Comparison of ENCODE assay signal across 23 cellular contexts in genomic region chr1:18341291-18342058, GRCh38.
DNase-seq lines count a peak whose midpoint lies in the region; TF ChIP-seq lines count a peak whose summit lies in the region.
"Had no signal": no experiment of that assay in that cellular context is flagged by ENCODE, and none has a peak within 500 bp of the region (broad histone marks: within the 10 kb centered on the region; RNA-seq: fewer than 3 reads in every experiment).

No MANE protein-coding gene starts in this region.

- peaks cover 3% of the 10 kb centered on the region for H3K4me1 ChIP-seq in HEK293 (ENCODE audit: control insufficient read depth, insufficient read depth, low read length)
- H3K4me1 ChIP-seq in right atrium auricular region, result no peaks in the 10 kb centered on the region

- no peaks in the 10 kb centered on the region for H3K9me3 ChIP-seq in HEK293 (ENCODE audit: control insufficient read depth, insufficient read depth, low read depth, low read length)
- H3K9me3 ChIP-seq in right atrium auricular region, result no peaks in the 10 kb centered on the region
- H3K9me3 ChIP-seq: SK-N-SH had no signal

- in situ Hi-C loops in GM13977 (cut with MboI; ENCODE audit: low pct_unique_long_range_greater_than_20kb, low sequenced_read_pairs, unreplicated experiment), result no loop called here

- TF ChIP-seq CTCF in HEK293 (tag by site-specific recombination; IDR thresholded peaks at IDR 0.05) (no peak), VCaP (conservative IDR thresholded peaks at IDR 0.05) (no peak), right atrium auricular region (IDR thresholded peaks at IDR 0.05) (no peak), GM13977 (IDR thresholded peaks at IDR 0.05; ENCODE audit: extremely low read depth, insufficient read depth, missing control alignments) (no peak)

- CTCF ChIA-PET in HEK293 (lab: Yijun Ruan, JAX), result interaction anchor here (0.5 to 1.0 kb wide), 4 partner anchors 39 to 730 kb away, joined by 3 to 4 read pairs (median 3); no protein-coding TSS in a partner anchor

- H3K36me3 ChIP-seq in HEK293 (ENCODE audit: control insufficient read depth in 2 of 2, insufficient read depth in 1 of 2, low read length in 2 of 2) (no peaks in the 10 kb centered on the region), right atrium auricular region (no peaks in the 10 kb centered on the region)

- POLR2A ChIA-PET in HEK293 (lab: Yijun Ruan, JAX), result no interaction called here

- H3K27me3 ChIP-seq in right atrium auricular region, result no peaks in the 10 kb centered on the region

- no peak overlapping the region for H3K4me3 ChIP-seq in HEK293 (ENCODE audit: low read depth, low read length)
- no peak overlapping the region for H3K4me3 ChIP-seq in right atrium auricular region
- H3K4me3 ChIP-seq: PC-9 had no signal

- peak; percentile 65 for DNase-seq in DMS 273 (lab: John Stamatoyannopoulos, UW; ENCODE audit: unreplicated experiment)
- no peak for DNase-seq in DMS 273 treated with DMSO at 0.1 percent for 48 hours (lab: John Stamatoyannopoulos, UW)
- DNase-seq in kidney tubule cell (ENCODE audit: low spot score), result peak; percentile 97
- no peak for DNase-seq in right atrium auricular region (ENCODE audit: low spot score)
- no peak for DNase-seq in H4 (ENCODE audit: low spot score)
- no peak for DNase-seq in GM13977 (ENCODE audit: low spot score)
- DNase-seq: C1 segment of cervical spinal cord; CD8-positive, alpha-beta memory T cell; DMS79; H7; IMR-90; NCI-H1092 treated with DMSO at 0.1 percent for 48 hours; NCI-H1436 treated with DMSO at 0.1 percent for 48 hours; NCI-H2081; NCI-H526 treated with DMSO at 0.1 percent for 48 hours; PC-9; SHP77 treated with DMSO at 0.1 percent for 48 hours; SK-N-SH had no signal

- H3K27ac ChIP-seq in HEK293 (ENCODE audit: extremely low read depth, low read depth, low read length) (no peak overlapping the region), VCaP (peak overlapping the region; percentile 28), right atrium auricular region (no peak overlapping the region)
- H3K27ac ChIP-seq: 22Rv1, KMS-11, PC-9, RWPE1 had no signal

TF ChIP-seq in HEK293, 187 proteins besides CTCF, POLR2A, EP300 and RAD21:
- TF ChIP-seq GLIS1 (tag by site-specific recombination; IDR thresholded peaks at IDR 0.05), result 0 out of 2 replicates have a peak, but pooled peaks have one; percentile 20
- TF ChIP-seq KLF9 (tag by site-specific recombination; IDR thresholded peaks at IDR 0.05; ENCODE audit: low read depth), result no peak
- no peak for TF ChIP-seq ZNF266 (tag by site-specific recombination; IDR thresholded peaks at IDR 0.05; ENCODE audit: low read depth)
- TF ChIP-seq, protein P1, sequence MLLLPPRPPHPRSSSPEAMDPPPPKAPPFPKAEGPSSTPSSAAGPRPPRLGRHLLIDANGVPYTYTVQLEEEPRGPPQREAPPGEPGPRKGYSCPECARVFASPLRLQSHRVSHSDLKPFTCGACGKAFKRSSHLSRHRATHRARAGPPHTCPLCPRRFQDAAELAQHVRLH (tag by site-specific recombination; IDR thresholded peaks at IDR 0.05), result no peak
- no peak for TF ChIP-seq ZNF521 (tag by site-specific recombination; IDR thresholded peaks at IDR 0.05)
- TF ChIP-seq KLF17 (tag by site-specific recombination; IDR thresholded peaks at IDR 0.05), result no peak
- TF ChIP-seq SCRT1 (tag by site-specific recombination; IDR thresholded peaks at IDR 0.05; ENCODE audit: borderline replicate concordance), result no peak
TF ChIP-seq in HEK293: peak in this region for 1.

Comparison
In these comparisons a context has a peak if more than half of its experiments do, and no peak if none do; other contexts are left out.
1. DNase-seq: peak in DMS 273 (single experiment) and kidney tubule cell (single experiment); none in DMS 273 treated with DMSO at 0.1 percent for 48 hours (single experiment), right atrium auricular region (single experiment), H4 (single experiment) and GM13977 (single experiment).